Comparison of ENCODE assay signal across 34 cellular contexts in genomic region chr2:239651859-239652258, GRCh38.
"Had no signal": no experiment of that assay in that cellular context is flagged by ENCODE, and none has a peak within 500 bp of the region (broad histone marks: within the 10 kb centered on the region; RNA-seq: fewer than 3 reads in every experiment).

No MANE protein-coding gene starts in this region.

- H3K4me1 Mint-ChIP-seq: activated CD4-positive, alpha-beta memory T cell treated with anti-CD3 and anti-CD28 coated beads, Interleukin-2, amount 10 ng/mL, durations not matched to agents 7 days and 5 days; activated CD4-positive, alpha-beta T cell treated with anti-CD3 and anti-CD28 coated beads, Interleukin-2, amount 10 ng/mL, durations not matched to agents 24 days and 14 days; activated CD8-positive, alpha-beta memory T cell treated with anti-CD3 and anti-CD28 coated beads, Interleukin-2, amount 10 ng/mL, durations not matched to agents 7 days and 5 days; activated naive CD4-positive, alpha-beta T cell treated with anti-CD3 and anti-CD28 coated beads, Interleukin-2, amount 10 ng/mL, durations not matched to agents 7 days and 5 days; activated naive CD4-positive, alpha-beta T cell treated with anti-CD3 and anti-CD28 coated beads, Interleukin-2, amount 50 U/mL, for 24 hours; activated naive CD8-positive, alpha-beta T cell treated with anti-CD3 and anti-CD28 coated beads for 36 hours; WTC11 had no signal

- ATAC-seq: activated CD4-positive, CD25-positive, alpha-beta regulatory T cell treated with anti-CD3 and anti-CD28 coated beads, Interleukin-2, amount 50 U/mL, for 24 hours; activated CD8-positive, alpha-beta memory T cell treated with anti-CD3 and anti-CD28 coated beads, Interleukin-2, amount 10 ng/mL, durations not matched to agents 7 days and 5 days; activated CD8-positive, alpha-beta T cell treated with anti-CD3 and anti-CD28 coated beads, Interleukin-2, amount 10 ng/mL, durations not matched to agents 7 days and 5 days; body of pancreas; WTC11 had no signal

- H3K27ac ChIP-seq: adrenal gland, body of pancreas, brain microvascular endothelial cell, breast epithelium, WERI-Rb-1 had no signal

- DNase-seq: activated CD4-positive, alpha-beta memory T cell treated with anti-CD3 and anti-CD28 coated beads, Interleukin-2, amount 10 ng/mL, durations not matched to agents 7 days and 5 days; activated CD4-positive, alpha-beta T cell treated with anti-CD3 and anti-CD28 coated beads for 1 hour; activated CD4-positive, alpha-beta T cell treated with anti-CD3 and anti-CD28 coated beads for 4 hours; activated CD4-positive, alpha-beta T cell treated with anti-CD3 and anti-CD28 coated beads, Interleukin-2, amount 10 ng/mL, durations not matched to agents 24 days and 14 days; activated CD4-positive, alpha-beta T cell treated with anti-CD3 and anti-CD28 coated beads, Interleukin-2, amount 50 U/mL, for 48 hours; activated CD4-positive, CD25-positive, alpha-beta regulatory T cell; activated CD8-positive, alpha-beta memory T cell treated with anti-CD3 and anti-CD28 coated beads for 24 hours; activated CD8-positive, alpha-beta memory T cell treated with anti-CD3 and anti-CD28 coated beads, Interleukin-2, amount 10 ng/mL, durations not matched to agents 7 days and 5 days; activated CD8-positive, alpha-beta memory T cell treated with anti-CD3 and anti-CD28 coated beads, Interleukin-2, amount 50 U/mL, for 48 hours; activated CD8-positive, alpha-beta T cell treated with anti-CD3 and anti-CD28 coated beads, Interleukin-2, amount 10 ng/mL, durations not matched to agents 7 days and 5 days; activated effector memory CD4-positive, alpha-beta T cell treated with anti-CD3 and anti-CD28 coated beads, Interleukin-2, amount 50 U/mL, for 16 hours; activated gamma-delta T cell treated with Interleukin-2 at 50 U/mL for 16 hours; activated naive CD4-positive, alpha-beta T cell; activated naive CD4-positive, alpha-beta T cell treated with anti-CD3 and anti-CD28 coated beads, Interleukin-2, amount 10 ng/mL, durations not matched to agents 7 days and 5 days; activated naive CD8-positive, alpha-beta T cell treated with anti-CD3 and anti-CD28 coated beads for 36 hours; activated T-cell treated with anti-CD3 and anti-CD28 coated beads, Interleukin-2, amount 50 U/mL, for 24 hours; activated T-cell treated with anti-CD3 and anti-CD28 coated beads, Interleukin-2, amount 50 U/mL, for 48 hours; adrenal gland; amniotic stem cell; aorta; body of pancreas; brain microvascular endothelial cell; central memory CD4-positive, alpha-beta T cell; SW 1271; T-helper 1 cell; T-helper 2 cell; T-helper 9 cell; WERI-Rb-1 had no signal

- H3K36me3 Mint-ChIP-seq: activated CD8-positive, alpha-beta memory T cell treated with anti-CD3 and anti-CD28 coated beads, Interleukin-2, amount 10 ng/mL, durations not matched to agents 7 days and 5 days; activated naive CD4-positive, alpha-beta T cell treated with anti-CD3 and anti-CD28 coated beads, Interleukin-2, amount 10 ng/mL, durations not matched to agents 7 days and 5 days; activated naive CD8-positive, alpha-beta T cell treated with anti-CD3 and anti-CD28 coated beads for 36 hours had no signal

- H3K4me3 Mint-ChIP-seq: activated CD4-positive, alpha-beta memory T cell treated with anti-CD3 and anti-CD28 coated beads, Interleukin-2, amount 10 ng/mL, durations not matched to agents 7 days and 5 days; activated CD4-positive, alpha-beta T cell treated with anti-CD3 and anti-CD28 coated beads, Interleukin-2, amount 10 ng/mL, durations not matched to agents 24 days and 14 days; activated CD8-positive, alpha-beta memory T cell treated with anti-CD3 and anti-CD28 coated beads, Interleukin-2, amount 10 ng/mL, durations not matched to agents 7 days and 5 days; activated CD8-positive, alpha-beta T cell treated with anti-CD3 and anti-CD28 coated beads, Interleukin-2, amount 10 ng/mL, durations not matched to agents 7 days and 5 days; activated naive CD4-positive, alpha-beta T cell treated with anti-CD3 and anti-CD28 coated beads, Interleukin-2, amount 10 ng/mL, durations not matched to agents 7 days and 5 days; activated naive CD4-positive, alpha-beta T cell treated with anti-CD3 and anti-CD28 coated beads, Interleukin-2, amount 50 U/mL, for 24 hours; activated naive CD8-positive, alpha-beta T cell treated with anti-CD3 and anti-CD28 coated beads for 36 hours; activated T-cell treated with anti-CD3 and anti-CD28 coated beads, Interleukin-2, amount 50 U/mL, for 24 hours; T-helper 1 cell treated with Interleukin-12 subunit alpha and Interleukin-12 subunit beta and Interleukin-4 antibody, amounts not matched to agents 30 μg/mL and 1 μg/mL, for 36 hours; T-helper 2 cell treated with Interferon-gamma antibody and Interleukin-4, amounts not matched to agents 5 μg/mL and 100 μg/mL, for 36 hours; WTC11 had no signal

- H3K4me3 ChIP-seq: adrenal gland, body of pancreas, breast epithelium had no signal

- H3K27ac Mint-ChIP-seq: activated CD4-positive, alpha-beta memory T cell treated with anti-CD3 and anti-CD28 coated beads, Interleukin-2, amount 10 ng/mL, durations not matched to agents 7 days and 5 days; activated CD4-positive, alpha-beta T cell treated with anti-CD3 and anti-CD28 coated beads, Interleukin-2, amount 10 ng/mL, durations not matched to agents 24 days and 14 days; activated CD8-positive, alpha-beta memory T cell treated with anti-CD3 and anti-CD28 coated beads, Interleukin-2, amount 10 ng/mL, durations not matched to agents 7 days and 5 days; activated CD8-positive, alpha-beta T cell treated with anti-CD3 and anti-CD28 coated beads, Interleukin-2, amount 10 ng/mL, durations not matched to agents 7 days and 5 days; activated naive CD4-positive, alpha-beta T cell treated with anti-CD3 and anti-CD28 coated beads, Interleukin-2, amount 10 ng/mL, durations not matched to agents 7 days and 5 days; activated naive CD4-positive, alpha-beta T cell treated with anti-CD3 and anti-CD28 coated beads, Interleukin-2, amount 50 U/mL, for 24 hours; activated naive CD8-positive, alpha-beta T cell treated with anti-CD3 and anti-CD28 coated beads for 36 hours; activated T-cell treated with anti-CD3 and anti-CD28 coated beads, Interleukin-2, amount 50 U/mL, for 24 hours; T-helper 1 cell treated with Interleukin-12 subunit alpha and Interleukin-12 subunit beta and Interleukin-4 antibody, amounts not matched to agents 30 μg/mL and 1 μg/mL, for 36 hours; T-helper 2 cell treated with Interferon-gamma antibody and Interleukin-4, amounts not matched to agents 5 μg/mL and 100 μg/mL, for 36 hours; WTC11 had no signal

- H3K9me3 Mint-ChIP-seq: activated CD4-positive, alpha-beta memory T cell treated with anti-CD3 and anti-CD28 coated beads, Interleukin-2, amount 10 ng/mL, durations not matched to agents 7 days and 5 days; activated CD4-positive, alpha-beta T cell treated with anti-CD3 and anti-CD28 coated beads, Interleukin-2, amount 10 ng/mL, durations not matched to agents 24 days and 14 days; activated naive CD4-positive, alpha-beta T cell treated with anti-CD3 and anti-CD28 coated beads, Interleukin-2, amount 10 ng/mL, durations not matched to agents 7 days and 5 days had no signal
